ENCODE assay signal across 8 cellular contexts in the genomic region with DNA sequence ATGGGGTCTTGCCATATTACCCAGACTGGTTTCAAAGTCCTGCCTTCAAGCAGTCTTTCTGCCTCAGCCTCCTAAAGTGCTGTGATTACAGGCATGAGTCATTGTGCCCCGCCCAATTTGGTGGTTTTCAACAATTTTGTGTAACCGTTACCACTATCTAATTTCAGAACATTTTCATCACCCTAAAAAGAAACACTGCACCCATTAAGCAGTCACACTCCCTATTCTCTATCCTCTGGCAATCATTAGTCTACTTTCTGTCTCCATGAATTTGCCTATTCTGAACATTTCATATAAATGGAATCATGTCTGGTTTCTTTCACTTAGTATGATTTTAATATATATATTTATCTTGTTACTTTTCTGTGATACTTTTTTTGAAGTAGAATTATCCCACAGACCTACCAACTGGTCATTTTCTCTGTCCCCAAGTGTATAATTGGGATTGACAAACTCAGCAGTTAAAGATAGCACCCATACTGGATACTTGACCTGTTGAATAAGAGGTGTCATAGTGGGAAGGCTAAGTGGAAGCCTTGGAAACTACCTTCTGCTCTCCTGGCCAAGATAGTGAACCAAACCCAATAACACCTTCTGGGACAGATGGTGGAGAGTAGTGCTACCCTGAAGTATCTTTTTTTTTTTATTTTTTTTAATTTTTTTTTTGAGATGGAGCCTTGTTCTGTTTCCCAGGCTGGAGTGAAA.
DNase-seq lines count a peak whose midpoint lies in the region; ATAC-seq and TF ChIP-seq lines count a peak whose summit lies in the region.

No MANE protein-coding gene starts in this region.

- no peaks in the 10 kb centered on the region for H3K27me3 Mint-ChIP-seq in HFFc6 (ENCODE audit: insufficient read depth)
- H3K27me3 Mint-ChIP-seq in natural killer cell treated with Interleukin-12 subunit alpha and Interleukin-12 subunit beta and Interleukin-15 and Interleukin-18, amount 100 ng/mL, for 72 hours, result no peaks in the 10 kb centered on the region

- DNase-seq in BJ (ENCODE audit: low read depth) (peak; percentile 66), HFFc6 (peak; percentile 49), SJCRH30 (peak; percentile 16 to 27), cerebellar cortex (ENCODE audit: low spot score) (no peak), SW 1271 (lab: John Stamatoyannopoulos, UW) (no peak), GM19238 (ENCODE audit: insufficient read length, low spot score) (no peak)
- peak; percentile 53 to 68 for DNase-seq in activated naive CD4-positive, alpha-beta T cell treated with anti-CD3 and anti-CD28 coated beads, Interleukin-2, amount 50 U/mL, for 72 hours (ENCODE audit: low spot score in 2 of 2)
- DNase-seq in natural killer cell treated with Interleukin-12 subunit alpha and Interleukin-12 subunit beta and Interleukin-15 and Interleukin-18, amount 100 ng/mL, for 72 hours (ENCODE audit: low spot score), result peak; percentile 88

- CTCF ChIA-PET in BJ (lab: Yijun Ruan, JAX), result no interaction called here

- POLR2A ChIA-PET in BJ (lab: Charles Lee), result no interaction called here

- peaks cover 20% of the 10 kb centered on the region for H3K4me1 Mint-ChIP-seq in HFFc6 (ENCODE audit: low read depth)
- peaks cover 51 to 55% of the 10 kb centered on the region in 2 donors for H3K4me1 Mint-ChIP-seq in natural killer cell treated with Interleukin-12 subunit alpha and Interleukin-12 subunit beta and Interleukin-15 and Interleukin-18, amount 100 ng/mL, for 72 hours (ENCODE audit: low read depth in 2 of 2)

- peaks cover 4% of the 10 kb centered on the region; the same call in 1 of the 2 replicates for H3K36me3 Mint-ChIP-seq in HFFc6 (ENCODE audit: low read depth)
- peaks cover 0 to 30% of the 10 kb centered on the region in 2 donors for H3K36me3 Mint-ChIP-seq in activated naive CD4-positive, alpha-beta T cell treated with anti-CD3 and anti-CD28 coated beads, Interleukin-2, amount 50 U/mL, for 72 hours
- no peaks in the 10 kb centered on the region for H3K36me3 Mint-ChIP-seq in natural killer cell treated with Interleukin-12 subunit alpha and Interleukin-12 subunit beta and Interleukin-15 and Interleukin-18, amount 100 ng/mL, for 72 hours

- H3K36me3 ChIP-seq in BJ (ENCODE audit: control insufficient read depth, insufficient read depth, low read length), result no peaks in the 10 kb centered on the region
- no peaks in the 10 kb centered on the region for H3K36me3 ChIP-seq in SJCRH30

- no peaks in the 10 kb centered on the region for H3K9me3 ChIP-seq in SJCRH30 (replicated peaks)

- no peak for TF ChIP-seq CTCF in BJ (IDR thresholded peaks at IDR 0.05; ENCODE audit: insufficient read depth, low read depth, low read length)
- no peak for TF ChIP-seq CTCF in HFFc6 (IDR thresholded peaks at IDR 0.05)

- H3K4me3 ChIP-seq in BJ (ENCODE audit: low read depth, low read length) (no peak overlapping the region), SJCRH30 (no peak overlapping the region)

- no peaks in the 10 kb centered on the region for H3K9me3 Mint-ChIP-seq in HFFc6
- peaks cover 4 to 8% of the 10 kb centered on the region in 2 donors for H3K9me3 Mint-ChIP-seq in activated naive CD4-positive, alpha-beta T cell treated with anti-CD3 and anti-CD28 coated beads, Interleukin-2, amount 50 U/mL, for 72 hours
- H3K9me3 Mint-ChIP-seq in natural killer cell treated with Interleukin-12 subunit alpha and Interleukin-12 subunit beta and Interleukin-15 and Interleukin-18, amount 100 ng/mL, for 72 hours, result no peaks in the 10 kb centered on the region

- H3K27ac ChIP-seq in SJCRH30, result no peak overlapping the region

- peak; percentile 84 to 86 for ATAC-seq in activated naive CD4-positive, alpha-beta T cell treated with anti-CD3 and anti-CD28 coated beads, Interleukin-2, amount 50 U/mL, for 72 hours
- peak; percentile 88 to 90 for ATAC-seq in natural killer cell treated with Interleukin-12 subunit alpha and Interleukin-12 subunit beta and Interleukin-15 and Interleukin-18, amount 100 ng/mL, for 72 hours

- 0 out of 2 replicates have a peak overlapping the region, but pooled peaks have one; percentile 34 for H3K27ac Mint-ChIP-seq in HFFc6
- H3K27ac Mint-ChIP-seq in activated naive CD4-positive, alpha-beta T cell treated with anti-CD3 and anti-CD28 coated beads, Interleukin-2, amount 50 U/mL, for 72 hours, result peak overlapping the region in 1 of 2 donors; percentile 88
- H3K27ac Mint-ChIP-seq in natural killer cell treated with Interleukin-12 subunit alpha and Interleukin-12 subunit beta and Interleukin-15 and Interleukin-18, amount 100 ng/mL, for 72 hours, result peak overlapping the region; percentile 82 to 92

- peak overlapping the region; percentile 52 for H3K4me3 Mint-ChIP-seq in HFFc6
- H3K4me3 Mint-ChIP-seq in natural killer cell treated with Interleukin-12 subunit alpha and Interleukin-12 subunit beta and Interleukin-15 and Interleukin-18, amount 100 ng/mL, for 72 hours, result peak overlapping the region; percentile 59

- no peaks in the 10 kb centered on the region for H3K4me1 ChIP-seq in SJCRH30

- no peaks in the 10 kb centered on the region for H3K27me3 ChIP-seq in BJ (ENCODE audit: control insufficient read depth, insufficient read depth, low read length)
- no peaks in the 10 kb centered on the region for H3K27me3 ChIP-seq in SJCRH30

Comparison
In these comparisons a context has a peak if more than half of its experiments do, and no peak if none do; other contexts are left out.
1. DNase-seq: peak in BJ (single experiment), HFFc6 (single experiment), SJCRH30 (2 of 2), activated naive CD4-positive, alpha-beta T cell treated with anti-CD3 and anti-CD28 coated beads, Interleukin-2, amount 50 U/mL, for 72 hours (2 of 2) and natural killer cell treated with Interleukin-12 subunit alpha and Interleukin-12 subunit beta and Interleukin-15 and Interleukin-18, amount 100 ng/mL, for 72 hours (single experiment); none in cerebellar cortex (single experiment), SW 1271 (0 of 2) and GM19238 (single experiment).